Comparison of ENCODE assay signal across 1 cellular context in the genomic region with DNA sequence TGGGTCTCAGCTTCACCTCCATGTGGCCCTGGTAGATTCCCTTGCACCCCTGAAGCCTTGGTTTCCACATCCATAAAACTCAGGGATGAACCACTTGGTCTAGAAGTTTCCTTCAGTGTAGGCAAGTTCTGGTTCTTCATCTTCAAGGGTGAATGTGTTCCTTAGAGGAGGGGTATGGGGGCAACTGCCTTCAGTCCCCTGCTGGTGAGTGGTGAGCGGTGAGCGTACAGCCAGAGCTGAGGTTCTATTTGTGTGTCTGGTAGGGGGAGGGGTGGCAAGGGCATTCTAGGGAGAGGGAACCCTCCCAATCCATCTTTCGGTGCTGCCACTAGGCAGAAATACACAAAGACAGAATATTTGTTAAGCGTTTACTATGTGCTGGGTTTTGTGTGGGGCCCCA.
TF ChIP-seq lines count a peak whose summit lies in the region.

No MANE protein-coding gene starts in this region.

TF ChIP-seq in HCT116, 20 proteins besides CTCF, POLR2A, EP300 and RAD21:
- TF ChIP-seq SRF (IDR thresholded peaks at IDR 0.05; ENCODE audit: low read depth) (no peak), SP1 (IDR thresholded peaks at IDR 0.05; ENCODE audit: low read depth) (no peak), TCF7L2 (IDR thresholded peaks at IDR 0.05; ENCODE audit: borderline replicate concordance, extremely low read depth, insufficient read depth, insufficient read length) (no peak), ZFX (IDR thresholded peaks at IDR 0.05) (no peak), EZH2 (IDR thresholded peaks at IDR 0.05) (no peak), ELF1 (IDR thresholded peaks at IDR 0.05; ENCODE audit: borderline replicate concordance, low read depth) (no peak), YY1 (IDR thresholded peaks at IDR 0.05; ENCODE audit: extremely low read depth, insufficient replicate concordance, low read depth, low read length) (no peak), EGR1 (IDR thresholded peaks at IDR 0.05; ENCODE audit: low read depth) (no peak), EZH2phosphoT487 (IDR thresholded peaks at IDR 0.05; ENCODE audit: borderline replicate concordance) (no peak), CBX3 (IDR thresholded peaks at IDR 0.05; ENCODE audit: low read depth) (no peak), SIN3A (IDR thresholded peaks at IDR 0.05; ENCODE audit: low read depth) (no peak)
- TF ChIP-seq, protein P1, sequence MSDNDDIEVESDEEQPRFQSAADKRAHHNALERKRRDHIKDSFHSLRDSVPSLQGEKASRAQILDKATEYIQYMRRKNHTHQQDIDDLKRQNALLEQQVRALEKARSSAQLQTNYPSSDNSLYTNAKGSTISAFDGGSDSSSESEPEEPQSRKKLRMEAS (IDR thresholded peaks at IDR 0.05): no peak
- TF ChIP-seq, protein P2, sequence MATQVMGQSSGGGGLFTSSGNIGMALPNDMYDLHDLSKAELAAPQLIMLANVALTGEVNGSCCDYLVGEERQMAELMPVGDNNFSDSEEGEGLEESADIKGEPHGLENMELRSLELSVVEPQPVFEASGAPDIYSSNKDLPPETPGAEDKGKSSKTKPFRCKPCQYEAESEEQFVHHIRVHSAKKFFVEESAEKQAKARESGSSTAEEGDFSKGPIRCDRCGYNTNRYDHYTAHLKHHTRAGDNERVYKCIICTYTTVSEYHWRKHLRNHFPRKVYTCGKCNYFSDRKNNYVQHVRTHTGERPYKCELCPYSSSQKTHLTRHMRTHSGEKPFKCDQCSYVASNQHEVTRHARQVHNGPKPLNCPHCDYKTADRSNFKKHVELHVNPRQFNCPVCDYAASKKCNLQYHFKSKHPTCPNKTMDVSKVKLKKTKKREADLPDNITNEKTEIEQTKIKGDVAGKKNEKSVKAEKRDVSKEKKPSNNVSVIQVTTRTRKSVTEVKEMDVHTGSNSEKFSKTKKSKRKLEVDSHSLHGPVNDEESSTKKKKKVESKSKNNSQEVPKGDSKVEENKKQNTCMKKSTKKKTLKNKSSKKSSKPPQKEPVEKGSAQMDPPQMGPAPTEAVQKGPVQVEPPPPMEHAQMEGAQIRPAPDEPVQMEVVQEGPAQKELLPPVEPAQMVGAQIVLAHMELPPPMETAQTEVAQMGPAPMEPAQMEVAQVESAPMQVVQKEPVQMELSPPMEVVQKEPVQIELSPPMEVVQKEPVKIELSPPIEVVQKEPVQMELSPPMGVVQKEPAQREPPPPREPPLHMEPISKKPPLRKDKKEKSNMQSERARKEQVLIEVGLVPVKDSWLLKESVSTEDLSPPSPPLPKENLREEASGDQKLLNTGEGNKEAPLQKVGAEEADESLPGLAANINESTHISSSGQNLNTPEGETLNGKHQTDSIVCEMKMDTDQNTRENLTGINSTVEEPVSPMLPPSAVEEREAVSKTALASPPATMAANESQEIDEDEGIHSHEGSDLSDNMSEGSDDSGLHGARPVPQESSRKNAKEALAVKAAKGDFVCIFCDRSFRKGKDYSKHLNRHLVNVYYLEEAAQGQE (IDR thresholded peaks at IDR 0.05; ENCODE audit: low read depth): no peak
TF ChIP-seq in HCT116: peak in this region for 0.
